Comparison of ENCODE assay signal across 11 cellular contexts in the genomic region with DNA sequence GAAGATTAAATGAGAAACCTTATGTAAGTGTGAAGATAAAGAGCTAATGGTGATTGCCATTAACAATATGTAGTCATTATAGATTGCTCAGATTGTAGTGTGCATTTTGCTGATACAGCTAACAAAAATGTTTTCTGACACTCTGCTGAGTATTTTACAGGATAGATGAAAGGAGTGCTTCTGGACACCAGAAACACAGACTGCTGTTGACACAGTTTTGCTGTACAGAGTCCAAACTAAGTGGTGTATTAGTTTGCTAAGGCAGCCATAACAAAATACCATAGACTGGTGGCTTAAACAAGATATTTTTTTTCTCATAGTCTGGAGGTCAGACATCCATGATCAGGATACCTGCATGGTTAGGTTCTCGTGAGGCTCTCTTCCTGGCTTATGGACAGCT. TPM values are rescaled to one million over a fixed set of nuclear protein-coding genes. Genes with fewer than 3 reads are reported as not detected.
DNase-seq lines count a peak whose midpoint lies in the region; ATAC-seq and TF ChIP-seq lines count a peak whose summit lies in the region.
"Had no signal": no experiment of that assay in that cellular context is flagged by ENCODE, and none has a peak within 500 bp of the region (broad histone marks: within the 10 kb centered on the region; RNA-seq: fewer than 3 reads in every experiment).

No MANE protein-coding gene starts in this region.

- CTCF ChIA-PET in MCF 10A (lab: Yijun Ruan, JAX) = interaction anchor here (0.6 to 1.3 kb wide), 5 partner anchors 30 to 260 kb away, joined by 3 to 8 read pairs (median 4); no protein-coding TSS in a partner anchor

- H3K79me2 ChIP-seq in SU-DHL-6 (ENCODE audit: insufficient read depth, low read length) (peaks cover 72% of the 10 kb centered on the region), fibroblast of lung (ENCODE audit: control insufficient read depth, insufficient read depth, low read length) (peaks cover 64% of the 10 kb centered on the region)

- H3K27me3 ChIP-seq in breast epithelium = no peaks in the 10 kb centered on the region
- H3K27me3 ChIP-seq in SU-DHL-6 (ENCODE audit: low read length) = no peaks in the 10 kb centered on the region
- no peaks in the 10 kb centered on the region for H3K27me3 ChIP-seq in fibroblast of lung (ENCODE audit: control insufficient read depth, insufficient read depth, low read length)
- H3K27me3 ChIP-seq in stomach smooth muscle (ENCODE audit: control insufficient read depth in 1 of 2, insufficient read depth in 2 of 2, low read length in 2 of 2) = no peaks in the 10 kb centered on the region

- H3F3A ChIP-seq in SU-DHL-6 (ENCODE audit: insufficient read depth) = peaks cover 3% of the 10 kb centered on the region; the same call in 1 of the 2 replicates

- H2AFZ ChIP-seq in SU-DHL-6 (ENCODE audit: low read depth, low read length, severe bottlenecking) = no peak overlapping the region
- no peak overlapping the region for H2AFZ ChIP-seq in fibroblast of lung (ENCODE audit: low read length)

- H3K9ac ChIP-seq in SU-DHL-6 (ENCODE audit: low read length) (peak overlapping the region; percentile 98), fibroblast of lung (ENCODE audit: insufficient read depth, low read length) (no peak overlapping the region), stomach smooth muscle (ENCODE audit: low read length in 2 of 2) (no peak overlapping the region)

- H4K20me1 ChIP-seq in SU-DHL-6 (ENCODE audit: low read depth, low read length) (peaks cover 33% of the 10 kb centered on the region), fibroblast of lung (ENCODE audit: control insufficient read depth, extremely low read depth, insufficient read depth, low read length) (no peaks in the 10 kb centered on the region)

- intact Hi-C loops in MCF 10A (cut with micrococcal nuclease) = no loop called here
- intact Hi-C loops in breast epithelium (cut with DNase I; ENCODE audit: low total_unique reads) = loop anchor here (10.0 kb wide), 1 partner anchor 265 kb away; a partner anchor contains a TSS

- H3K27me3 Mint-ChIP-seq in MCF 10A (ENCODE audit: insufficient read depth, unreplicated experiment) = no peaks in the 10 kb centered on the region

- no peaks in the 10 kb centered on the region for H3K9me3 Mint-ChIP-seq in MCF 10A (ENCODE audit: unreplicated experiment)

- H3K4me2 ChIP-seq in SU-DHL-6 (ENCODE audit: low read depth, low read length, poor library complexity, severe bottlenecking) = peak overlapping the region; percentile 85
- H3K4me2 ChIP-seq in fibroblast of lung (ENCODE audit: extremely low read depth, insufficient read depth, low read length) = peak overlapping the region; percentile 11

- H3K27ac ChIP-seq in breast epithelium (no peak overlapping the region), SU-DHL-6 (ENCODE audit: low read depth, low read length) (no peak overlapping the region), fibroblast of lung (ENCODE audit: insufficient read depth, low read length) (no peak overlapping the region), stomach smooth muscle (ENCODE audit: low read length) (no peak overlapping the region)

- H3K4me1 ChIP-seq in breast epithelium (no peaks in the 10 kb centered on the region), fibroblast of lung (ENCODE audit: control insufficient read depth, extremely low read depth, insufficient read depth, low read length) (no peaks in the 10 kb centered on the region), stomach smooth muscle (ENCODE audit: control insufficient read depth, insufficient read depth, low read length) (peaks cover 19% of the 10 kb centered on the region)

- peaks cover 30% of the 10 kb centered on the region for H3K4me1 Mint-ChIP-seq in MCF 10A (ENCODE audit: insufficient read depth, unreplicated experiment)

- ATAC-seq in HG03159 (IDR thresholded peaks at IDR 0.05; ENCODE audit: unreplicated experiment) (no peak), GM21360 (IDR thresholded peaks at IDR 0.05; ENCODE audit: unreplicated experiment) (no peak), HG03135 (IDR thresholded peaks at IDR 0.05; ENCODE audit: unreplicated experiment) (no peak)
- ATAC-seq: Right ventricle myocardium inferior had no signal

- TF ChIP-seq CTCF in MCF 10A (IDR thresholded peaks at IDR 0.05; ENCODE audit: unreplicated experiment) = no peak
- TF ChIP-seq CTCF in breast epithelium (IDR thresholded peaks at IDR 0.05) = no peak
- no peak for TF ChIP-seq CTCF in SU-DHL-6 (IDR thresholded peaks at IDR 0.05; ENCODE audit: insufficient read depth, low read length, poor library complexity, severe bottlenecking)
- no peak for TF ChIP-seq CTCF in fibroblast of lung (conservative IDR thresholded peaks at IDR 0.05 in 1 of 2, IDR thresholded peaks at IDR 0.05 in 1 of 2; ENCODE audit: low read depth in 1 of 2, low read length in 2 of 2)

- no peaks in the 10 kb centered on the region for H3K36me3 Mint-ChIP-seq in MCF 10A (ENCODE audit: insufficient read depth, unreplicated experiment)

- no peaks in the 10 kb centered on the region for H3K9me2 ChIP-seq in SU-DHL-6 (replicated peaks; ENCODE audit: insufficient read depth, low read length)

- TF ChIP-seq POLR2A in breast epithelium (IDR thresholded peaks at IDR 0.05) = no peak

- POLR2A ChIA-PET in MCF 10A (lab: Yijun Ruan, JAX) = interaction anchor here (0.6 to 1.1 kb wide), 4 partner anchors 70 to 1266 kb away, joined by 3 read pairs; a partner anchor contains a TSS

- H3K9me3 ChIP-seq in breast epithelium (no peaks in the 10 kb centered on the region), SU-DHL-6 (ENCODE audit: insufficient read depth, low read length) (no peaks in the 10 kb centered on the region), fibroblast of lung (ENCODE audit: control insufficient read depth, insufficient read depth, low read depth, low read length) (no peaks in the 10 kb centered on the region), stomach smooth muscle (ENCODE audit: control insufficient read depth in 2 of 2, low read length in 2 of 2) (no peaks in the 10 kb centered on the region)

- DNase-seq in MCF 10A (ENCODE audit: unreplicated experiment) (no peak), breast epithelium (ENCODE audit: low spot score in 2 of 2) (no peak), fibroblast of lung (ENCODE audit: low read depth in 2 of 2) (no peak)
- DNase-seq: activated CD4-positive, alpha-beta T cell treated with anti-CD3 and anti-CD28 coated beads for 4 hours; kidney had no signal

- H3K27ac Mint-ChIP-seq in MCF 10A (ENCODE audit: low read depth, unreplicated experiment) = no peak overlapping the region

- no TSS peak for BruUV-seq in MCF 10A (replicated peaks; lab: Mats Ljungman, UMichigan)

- peak overlapping the region; percentile 12 for H3K4me3 Mint-ChIP-seq in MCF 10A (ENCODE audit: unreplicated experiment)

- H3K36me3 ChIP-seq in breast epithelium (no peaks in the 10 kb centered on the region), SU-DHL-6 (ENCODE audit: low read length) (peaks cover 36% of the 10 kb centered on the region; the same call in 1 of the 2 replicates), fibroblast of lung (ENCODE audit: control insufficient read depth, insufficient read depth, low read length) (no peaks in the 10 kb centered on the region), stomach smooth muscle (ENCODE audit: control insufficient read depth in 2 of 2, insufficient read depth in 2 of 2, low read length in 2 of 2) (peaks cover 0 to 6% of the 10 kb centered on the region in 2 donors)

- H3K4me3 ChIP-seq in breast epithelium (no peak overlapping the region), SU-DHL-6 (ENCODE audit: insufficient read depth, low read length, poor library complexity, severe bottlenecking) (no peak overlapping the region), fibroblast of lung (replicated peaks in 1 of 4; ENCODE audit: control extremely low read depth in 1 of 4, insufficient read depth in 1 of 4, low read depth in 3 of 4, low read length in 4 of 4) (peak overlapping the region in 1 of 4 experiments; percentile 86), stomach smooth muscle (ENCODE audit: low read length in 2 of 2) (peak overlapping the region; percentile 3 to 14)

RNA-seq across cellular contexts. Expression of a gene that starts 2.2 kb away (rescaled TPM):
- total RNA-seq in MCF 10A (2022) (43.0 and 43.2 TPM in 2 replicates), breast epithelium (10 to 100 TPM; 26.6 to 37.8 (median 37.0) TPM), fibroblast of lung (28.8 and 31.9 TPM in 2 replicates)
- 25.9 and 28.4 TPM in 2 replicates for polyA plus RNA-seq in fibroblast of lung
- 35.6 and 36.9 TPM in 2 replicates for polyA plus RNA-seq in fibroblast of lung (2012)
- 2.3 and 4.4 TPM in 2 replicates for polyA minus RNA-seq in fibroblast of lung (ENCODE audit: low replicate concordance)

Comparison
In these comparisons a context has a peak if more than half of its experiments do, and no peak if none do; other contexts are left out.
1. H3K4me3 ChIP-seq: peak in stomach smooth muscle (2 of 2); none in breast epithelium (0 of 3) and SU-DHL-6 (single experiment).